Comparison of ENCODE assay signal across 8 cellular contexts in genomic region chr1:37486680-37487618, GRCh38. TPM values are rescaled to one million over a fixed set of nuclear protein-coding genes. Genes with fewer than 3 reads are reported as not detected.
DNase-seq lines count a peak whose midpoint lies in the region; ATAC-seq and TF ChIP-seq lines count a peak whose summit lies in the region.

No MANE protein-coding gene starts in this region.

- no peak for ATAC-seq in HG03469 (IDR thresholded peaks at IDR 0.05; ENCODE audit: unreplicated experiment)

- H3K9me3 Mint-ChIP-seq in activated CD4-positive, alpha-beta T cell treated with anti-CD3 and anti-CD28 coated beads, Interleukin-2, amount 10 ng/mL, durations not matched to agents 7 days and 5 days, result no peaks in the 10 kb centered on the region
- no peaks in the 10 kb centered on the region for H3K9me3 Mint-ChIP-seq in dendritic cell treated with granulocyte-macrophage colony-stimulating factor and Interleukin-4, amounts not matched to agents 40 ng/mL and 50 ng/mL, for 4 days

- CTCF ChIA-PET in AG04449 (lab: Yijun Ruan, JAX), result interaction anchor here (0.7 to 16.2 kb wide), 17 partner anchors 9 to 970 kb away, joined by 3 to 521 read pairs (median 8); partner anchors contain the start of genes MEAF6 and ZC3H12A
- CTCF ChIA-PET in activated CD4-positive, alpha-beta T cell treated with anti-CD3 and anti-CD28 coated beads, Interleukin-2, amount 10 ng/mL, durations not matched to agents 7 days and 5 days (lab: Charles Lee), result interaction anchor here (0.6 to 4.3 kb wide), 23 partner anchors 9 to 910 kb away, joined by 3 to 69 read pairs (median 4); partner anchors contain the start of gene MEAF6

- DNase-seq in AG04449 (ENCODE audit: low read depth, low spot score) (no peak), GM13976 (ENCODE audit: low spot score) (peak; percentile 79), NCI-H446 (lab: John Stamatoyannopoulos, UW) (peak; percentile 25 to 77), lower leg skin (ENCODE audit: low spot score in 2 of 2) (peak in 1 of 2 donors; percentile 96)
- peak; percentile 73 for DNase-seq in activated CD4-positive, alpha-beta T cell treated with anti-CD3 and anti-CD28 coated beads, Interleukin-2, amount 10 ng/mL, durations not matched to agents 7 days and 5 days
- DNase-seq in stimulated activated CD4-positive, alpha-beta T cell treated with anti-CD3 and anti-CD28 coated beads, TNF-alpha, amount 100 ng/mL, for 4 hours (ENCODE audit: low read depth in 3 of 3), result peak; percentile 63 to 80 (median 64)

- peaks cover 10% of the 10 kb centered on the region for H3K4me1 Mint-ChIP-seq in activated CD4-positive, alpha-beta T cell treated with anti-CD3 and anti-CD28 coated beads, Interleukin-2, amount 10 ng/mL, durations not matched to agents 7 days and 5 days
- H3K4me1 Mint-ChIP-seq in dendritic cell treated with granulocyte-macrophage colony-stimulating factor and Interleukin-4, amounts not matched to agents 40 ng/mL and 50 ng/mL, for 4 days (ENCODE audit: low read depth), result peaks cover 67% of the 10 kb centered on the region

- TF ChIP-seq CTCF in AG04449 (IDR thresholded peaks at IDR 0.05; ENCODE audit: insufficient read depth, low read length, missing control alignments) (peak; percentile 98), GM13976 (IDR thresholded peaks at IDR 0.05; ENCODE audit: borderline replicate concordance, control extremely low read depth, extremely low read depth, insufficient read depth, missing control alignments) (peak; percentile 93), lower leg skin (IDR thresholded peaks at IDR 0.05) (peak in 2 of 3 donors; percentile 50 to 95)

- TF ChIP-seq POLR2A in lower leg skin (IDR thresholded peaks at IDR 0.05), result no peak

- H3K27me3 Mint-ChIP-seq in activated CD4-positive, alpha-beta T cell treated with anti-CD3 and anti-CD28 coated beads, Interleukin-2, amount 10 ng/mL, durations not matched to agents 7 days and 5 days, result no peaks in the 10 kb centered on the region
- H3K27me3 Mint-ChIP-seq in dendritic cell treated with granulocyte-macrophage colony-stimulating factor and Interleukin-4, amounts not matched to agents 40 ng/mL and 50 ng/mL, for 4 days, result no peaks in the 10 kb centered on the region

- 14 to 32% methylated on average over 8 to 10 of the region's 10 CpGs for WGBS in lower leg skin, 2 donors

- intact Hi-C loops in dendritic cell treated with granulocyte-macrophage colony-stimulating factor and Interleukin-4, amounts not matched to agents 40 ng/mL and 50 ng/mL, for 4 days (cut with micrococcal nuclease), result loop anchor here (1.0 to 2.0 kb wide), 2 partner anchors 14 to 32 kb away; no protein-coding TSS in a partner anchor
- intact Hi-C loops in lower leg skin (cut with DNase I; ENCODE audit: low total_unique reads), result loop anchor here (5.0 kb wide), 1 partner anchor 35 kb away; no protein-coding TSS in a partner anchor

- peaks cover 28% of the 10 kb centered on the region for H3K36me3 Mint-ChIP-seq in activated CD4-positive, alpha-beta T cell treated with anti-CD3 and anti-CD28 coated beads, Interleukin-2, amount 10 ng/mL, durations not matched to agents 7 days and 5 days (ENCODE audit: low read depth)
- H3K36me3 Mint-ChIP-seq in dendritic cell treated with granulocyte-macrophage colony-stimulating factor and Interleukin-4, amounts not matched to agents 40 ng/mL and 50 ng/mL, for 4 days (ENCODE audit: low read depth), result peaks cover 55% of the 10 kb centered on the region

- no peak overlapping the region for H3K4me3 ChIP-seq in AG04449 (ENCODE audit: low read depth, low read length)
- no peak overlapping the region for H3K4me3 ChIP-seq in lower leg skin (ENCODE audit: low read depth, poor library complexity, severe bottlenecking)

- in situ Hi-C loops in GM13976 (cut with MboI; ENCODE audit: low sequenced_read_pairs, unreplicated experiment), result no loop called here

- POLR2A ChIA-PET in AG04449 (lab: Yijun Ruan, JAX), result interaction anchor here (0.7 to 4.4 kb wide), 8 partner anchors 9 to 43 kb away, joined by 3 to 49 read pairs (median 4); partner anchors contain the start of gene ZC3H12A
- POLR2A ChIA-PET in activated CD4-positive, alpha-beta T cell treated with anti-CD3 and anti-CD28 coated beads, Interleukin-2, amount 10 ng/mL, durations not matched to agents 7 days and 5 days (lab: Charles Lee), result interaction anchor here (0.5 to 2.6 kb wide), 2 partner anchors 11 to 58 kb away, joined by 4 to 8 read pairs; no protein-coding TSS in a partner anchor

- peak overlapping the region; percentile 73 for H3K27ac Mint-ChIP-seq in activated CD4-positive, alpha-beta T cell treated with anti-CD3 and anti-CD28 coated beads, Interleukin-2, amount 10 ng/mL, durations not matched to agents 7 days and 5 days
- H3K27ac Mint-ChIP-seq in dendritic cell treated with granulocyte-macrophage colony-stimulating factor and Interleukin-4, amounts not matched to agents 40 ng/mL and 50 ng/mL, for 4 days, result peak overlapping the region; percentile 92

- no peak overlapping the region for H3K4me3 Mint-ChIP-seq in activated CD4-positive, alpha-beta T cell treated with anti-CD3 and anti-CD28 coated beads, Interleukin-2, amount 10 ng/mL, durations not matched to agents 7 days and 5 days
- peak overlapping the region; percentile 22 for H3K4me3 Mint-ChIP-seq in dendritic cell treated with granulocyte-macrophage colony-stimulating factor and Interleukin-4, amounts not matched to agents 40 ng/mL and 50 ng/mL, for 4 days

RNA-seq across cellular contexts. Expression of gene ZC3H12A, which starts 12.6 kb away (rescaled TPM):
- 10 to 100 TPM; 16.8 to 21.9 TPM for total RNA-seq in activated CD4-positive, alpha-beta T cell treated with anti-CD3 and anti-CD28 coated beads, Interleukin-2, amount 10 ng/mL, durations not matched to agents 7 days and 5 days
- total RNA-seq in lower leg skin, result 10 to 100 TPM; 36.0 to 42.9 (median 39.0) TPM

RNA-seq across cellular contexts. Expression of gene MEAF6, which starts 27.6 kb away (rescaled TPM):
- total RNA-seq in activated CD4-positive, alpha-beta T cell treated with anti-CD3 and anti-CD28 coated beads, Interleukin-2, amount 10 ng/mL, durations not matched to agents 7 days and 5 days, result 10 to 100 TPM; 68.8 to 75.6 TPM
- total RNA-seq in lower leg skin, result 10 to 100 TPM; 55.7 to 94.2 (median 77.8) TPM
